8 cellular contexts compared by ENCODE assay signal in the genomic region with DNA sequence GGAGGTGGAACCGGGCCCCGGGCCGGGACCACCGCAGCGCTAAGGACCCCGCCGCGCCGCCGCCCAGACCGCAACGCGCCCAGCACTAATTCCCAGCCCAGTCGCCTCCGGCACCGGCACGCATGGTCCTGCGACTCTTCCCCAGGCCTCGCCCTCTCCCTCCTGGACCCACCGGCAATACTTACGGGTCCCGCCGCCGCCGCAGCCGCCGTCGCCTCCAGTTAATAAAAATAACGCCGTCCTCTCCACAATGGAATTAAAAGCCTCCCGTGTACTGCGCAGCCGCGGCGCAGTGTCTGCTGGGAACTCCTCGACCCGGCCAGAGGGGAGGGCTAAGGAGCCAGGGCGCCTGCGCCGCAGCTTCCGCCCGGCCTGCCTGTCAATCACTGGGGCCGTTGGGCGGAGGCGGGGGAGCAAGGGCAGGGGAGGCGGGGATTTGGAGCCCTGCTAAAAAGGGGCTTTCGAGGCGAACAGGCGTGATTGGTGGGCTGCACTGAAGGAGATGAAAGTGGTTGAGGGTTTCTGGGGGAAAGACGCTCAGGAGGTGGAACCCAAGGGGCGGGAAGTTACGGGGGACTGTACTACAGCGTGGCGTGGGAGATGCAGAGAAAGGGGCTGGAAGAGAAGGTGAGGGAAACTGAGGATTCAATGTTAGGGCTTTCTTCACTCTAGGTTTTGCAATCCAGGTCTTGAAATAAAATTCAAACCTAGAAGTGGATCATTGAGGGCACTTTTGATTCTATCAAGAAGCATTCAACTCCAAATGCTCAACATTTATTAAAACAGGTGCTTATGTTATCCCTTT. TPM values are rescaled to one million over a fixed set of nuclear protein-coding genes. Genes with fewer than 3 reads are reported as not detected.
DNase-seq lines count a peak whose midpoint lies in the region; ATAC-seq and TF ChIP-seq lines count a peak whose summit lies in the region.

A gene with protein sequence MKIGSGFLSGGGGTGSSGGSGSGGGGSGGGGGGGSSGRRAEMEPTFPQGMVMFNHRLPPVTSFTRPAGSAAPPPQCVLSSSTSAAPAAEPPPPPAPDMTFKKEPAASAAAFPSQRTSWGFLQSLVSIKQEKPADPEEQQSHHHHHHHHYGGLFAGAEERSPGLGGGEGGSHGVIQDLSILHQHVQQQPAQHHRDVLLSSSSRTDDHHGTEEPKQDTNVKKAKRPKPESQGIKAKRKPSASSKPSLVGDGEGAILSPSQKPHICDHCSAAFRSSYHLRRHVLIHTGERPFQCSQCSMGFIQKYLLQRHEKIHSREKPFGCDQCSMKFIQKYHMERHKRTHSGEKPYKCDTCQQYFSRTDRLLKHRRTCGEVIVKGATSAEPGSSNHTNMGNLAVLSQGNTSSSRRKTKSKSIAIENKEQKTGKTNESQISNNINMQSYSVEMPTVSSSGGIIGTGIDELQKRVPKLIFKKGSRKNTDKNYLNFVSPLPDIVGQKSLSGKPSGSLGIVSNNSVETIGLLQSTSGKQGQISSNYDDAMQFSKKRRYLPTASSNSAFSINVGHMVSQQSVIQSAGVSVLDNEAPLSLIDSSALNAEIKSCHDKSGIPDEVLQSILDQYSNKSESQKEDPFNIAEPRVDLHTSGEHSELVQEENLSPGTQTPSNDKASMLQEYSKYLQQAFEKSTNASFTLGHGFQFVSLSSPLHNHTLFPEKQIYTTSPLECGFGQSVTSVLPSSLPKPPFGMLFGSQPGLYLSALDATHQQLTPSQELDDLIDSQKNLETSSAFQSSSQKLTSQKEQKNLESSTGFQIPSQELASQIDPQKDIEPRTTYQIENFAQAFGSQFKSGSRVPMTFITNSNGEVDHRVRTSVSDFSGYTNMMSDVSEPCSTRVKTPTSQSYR (minus strand): TSS at position 276 of the 805 bp plus-strand sequence. CDS start 331 bp downstream, outside the sequence.

- peak within 1 kb of the TSS; percentile 93 for H3K27ac Mint-ChIP-seq in activated naive CD8-positive, alpha-beta T cell treated with anti-CD3 and anti-CD28 coated beads, Interleukin-2, amount 50 U/mL, for 24 hours

- peaks cover 4% of the 10 kb centered on the region for H3K27me3 Mint-ChIP-seq in activated naive CD8-positive, alpha-beta T cell treated with anti-CD3 and anti-CD28 coated beads, Interleukin-2, amount 50 U/mL, for 24 hours

- DNase-seq in GM13976 (ENCODE audit: low spot score) (peak; percentile 98), NCI-H1436 treated with DMSO at 0.1 percent for 48 hours (lab: John Stamatoyannopoulos, UW) (peak; percentile 94), T follicular helper cell (ENCODE audit: low read depth) (peak; percentile 91), cardiac muscle cell (ENCODE audit: low read depth in 1 of 2, low spot score in 1 of 2) (peak; percentile 95 to 98), tibial artery (peak; percentile 91 to 96)
- DNase-seq in activated naive CD8-positive, alpha-beta T cell treated with anti-CD3 and anti-CD28 coated beads, Interleukin-2, amount 50 U/mL, for 24 hours: peak; percentile 97

- H3K79me2 ChIP-seq in parathyroid adenoma: peaks cover 4% of the 10 kb centered on the region

- peak within 1 kb of the TSS; percentile 28 for H3K9ac ChIP-seq in parathyroid adenoma

- intact Hi-C loops in tibial artery (cut with DNase I; ENCODE audit: low total_unique reads): no loop called here

- no peaks in the 10 kb centered on the region for H3K9me3 Mint-ChIP-seq in activated naive CD8-positive, alpha-beta T cell treated with anti-CD3 and anti-CD28 coated beads, Interleukin-2, amount 50 U/mL, for 24 hours

- peaks cover 53% of the 10 kb centered on the region for H3K4me1 Mint-ChIP-seq in activated naive CD8-positive, alpha-beta T cell treated with anti-CD3 and anti-CD28 coated beads, Interleukin-2, amount 50 U/mL, for 24 hours

- H3K36me3 ChIP-seq in cardiac muscle cell (peaks cover 8% of the 10 kb centered on the region), parathyroid adenoma (ENCODE audit: control insufficient read depth, insufficient read depth, low read length) (no peaks in the 10 kb centered on the region), tibial artery (no peaks in the 10 kb centered on the region)

- H3K27ac ChIP-seq in cardiac muscle cell: peak within 1 kb of the TSS; percentile 83
- peak within 1 kb of the TSS; percentile 59 for H3K27ac ChIP-seq in parathyroid adenoma
- peak within 1 kb of the TSS; percentile 70 to 74 for H3K27ac ChIP-seq in tibial artery

- in situ Hi-C loops in GM13976 (cut with MboI; ENCODE audit: low sequenced_read_pairs, unreplicated experiment): loop anchor here (10.0 kb wide), 1 partner anchor 75 kb away; no protein-coding TSS in a partner anchor

- H3K4me3 Mint-ChIP-seq in activated naive CD8-positive, alpha-beta T cell treated with anti-CD3 and anti-CD28 coated beads, Interleukin-2, amount 50 U/mL, for 24 hours: peak within 1 kb of the TSS; percentile 88

- peak within 1 kb of the TSS; percentile 93 for H3K4me2 ChIP-seq in parathyroid adenoma (ENCODE audit: low read length)

- H3K4me1 ChIP-seq in cardiac muscle cell (ENCODE audit: low read depth) (peaks cover 45% of the 10 kb centered on the region), parathyroid adenoma (no peaks in the 10 kb centered on the region), tibial artery (peaks cover 0 to 46% (median 29%) of the 10 kb centered on the region in 4 donors)

- no peaks in the 10 kb centered on the region for H3K27me3 ChIP-seq in cardiac muscle cell
- H3K27me3 ChIP-seq in parathyroid adenoma (ENCODE audit: control insufficient read depth, insufficient read depth, low read length): no peaks in the 10 kb centered on the region
- no peaks in the 10 kb centered on the region for H3K27me3 ChIP-seq in tibial artery

- peaks cover 44% of the 10 kb centered on the region for H3K36me3 Mint-ChIP-seq in activated naive CD8-positive, alpha-beta T cell treated with anti-CD3 and anti-CD28 coated beads, Interleukin-2, amount 50 U/mL, for 24 hours (ENCODE audit: low read depth)

- ATAC-seq in HG02852 (IDR thresholded peaks at IDR 0.05; ENCODE audit: unreplicated experiment): peak; percentile 96
- ATAC-seq in activated naive CD8-positive, alpha-beta T cell treated with anti-CD3 and anti-CD28 coated beads, Interleukin-2, amount 50 U/mL, for 24 hours: peak; percentile 99

- TF ChIP-seq CTCF in GM13976 (IDR thresholded peaks at IDR 0.05; ENCODE audit: borderline replicate concordance, control extremely low read depth, extremely low read depth, insufficient read depth, missing control alignments) (no peak), cardiac muscle cell (IDR thresholded peaks at IDR 0.05; ENCODE audit: low read depth, low read length) (no peak), parathyroid adenoma (IDR thresholded peaks at IDR 0.05) (no peak), tibial artery (IDR thresholded peaks at IDR 0.05) (no peak)

- H3K9me3 ChIP-seq in cardiac muscle cell (ENCODE audit: low read depth) (no peaks in the 10 kb centered on the region), parathyroid adenoma (ENCODE audit: control insufficient read depth, low read length) (no peaks in the 10 kb centered on the region), tibial artery (no peaks in the 10 kb centered on the region)

- peak within 1 kb of the TSS; percentile 94 for H2AFZ ChIP-seq in parathyroid adenoma

- H3K4me3 ChIP-seq in cardiac muscle cell (peak within 1 kb of the TSS; percentile 55), parathyroid adenoma (ENCODE audit: low read depth, low read length) (peak within 1 kb of the TSS; percentile 98), tibial artery (peak within 1 kb of the TSS; percentile 78 to 80)

RNA-seq across cellular contexts. Expression of the gene that starts here (rescaled TPM):
- total RNA-seq in cardiac muscle cell: 17.0 and 20.4 TPM in 2 replicates
- polyA plus RNA-seq in cardiac muscle cell: 19.8 and 34.9 TPM in 2 replicates

Comparison
In these comparisons a context has a peak if more than half of its experiments do, and no peak if none do; other contexts are left out.
1. Peak in every context shown above with its lines: DNase-seq, ATAC-seq, H3K4me3 ChIP-seq and H3K27ac ChIP-seq.